Comparison of ENCODE assay signal across 8 cellular contexts in genomic region chr2:240586198-240586918, GRCh38. TPM values are rescaled to one million over a fixed set of nuclear protein-coding genes. Genes with fewer than 3 reads are reported as not detected.
A peak's percentile ranks its signal among the peaks of the same experiment; 100 is the strongest.
DNase-seq lines count a peak whose midpoint lies in the region; ATAC-seq and TF ChIP-seq lines count a peak whose summit lies in the region.

Gene CAPN10 (plus strand): TSS chr2:240586734. CDS start chr2:240586912, 178 bp downstream.

- no peak within 1 kb of the TSS for H2AFZ ChIP-seq in OCI-LY3 (ENCODE audit: low read depth, low read length)

- H3K4me1 ChIP-seq in OCI-LY3 (ENCODE audit: low read length) = peaks cover 29% of the 10 kb centered on the region
- H3K4me1 ChIP-seq in mononuclear cell (ENCODE audit: insufficient read depth, low read length) = peaks cover 49% of the 10 kb centered on the region

- peaks cover 83% of the 10 kb centered on the region for H3K79me2 ChIP-seq in OCI-LY3 (ENCODE audit: low read length)

- ATAC-seq in GM21515 (IDR thresholded peaks at IDR 0.05; ENCODE audit: unreplicated experiment) = peak; percentile 55

- H3K27me3 ChIP-seq in OCI-LY3 (ENCODE audit: low read depth, low read length) = no peaks in the 10 kb centered on the region
- H3K27me3 ChIP-seq in mononuclear cell (ENCODE audit: insufficient read depth, low read length) = no peaks in the 10 kb centered on the region

- H3K9ac ChIP-seq in OCI-LY3 (ENCODE audit: low read length) = peak within 1 kb of the TSS; percentile 100

- H3K9me3 ChIP-seq in OCI-LY3 (ENCODE audit: insufficient read depth, low read length) (no peaks in the 10 kb centered on the region), mononuclear cell (ENCODE audit: low read depth, low read length) (no peaks in the 10 kb centered on the region)

- H3K4me2 ChIP-seq in OCI-LY3 (ENCODE audit: low read length) = peak within 1 kb of the TSS; percentile 98

- no peak for TF ChIP-seq CTCF in OCI-LY3 (IDR thresholded peaks at IDR 0.05; ENCODE audit: low read depth, low read length)

- H3K4me3 ChIP-seq in OCI-LY3 (ENCODE audit: low read length) (peak within 1 kb of the TSS; percentile 98), mononuclear cell (ENCODE audit: low read length) (peak within 1 kb of the TSS; percentile 81)

- peak within 1 kb of the TSS; percentile 98 for H3K27ac ChIP-seq in OCI-LY3 (ENCODE audit: low read length)

- peaks cover 10% of the 10 kb centered on the region for H4K20me1 ChIP-seq in OCI-LY3 (ENCODE audit: insufficient read depth, low read length)

- peak; percentile 97 for DNase-seq in D341Med (ENCODE audit: low spot score)
- peak; percentile 99 for DNase-seq in HuH-7 (ENCODE audit: low spot score)
- DNase-seq in activated CD8-positive, alpha-beta memory T cell treated with anti-CD3 and anti-CD28 coated beads, Interleukin-2, amount 50 U/mL, for 48 hours = peak; percentile 97
- peak; percentile 95 for DNase-seq in epidermal melanocyte (ENCODE audit: insufficient read length, low spot score)
- peak; percentile 96 to 97 for DNase-seq in stimulated activated CD8-positive, alpha-beta memory T cell treated with anti-CD3 and anti-CD28 coated beads, Interleukin-4, amount 100 ng/mL, for 1 hour (ENCODE audit: low read depth in 2 of 2, low spot score in 1 of 2)

- peaks cover 22% of the 10 kb centered on the region for H3K36me3 ChIP-seq in OCI-LY3 (replicated peaks; ENCODE audit: low read depth, low read length)

RNA-seq across cellular contexts. Expression of gene CAPN10, which starts in this region (rescaled TPM):
- 18.2 TPM for total RNA-seq in mononuclear cell

Comparison
In these comparisons a context has a peak if more than half of its experiments do, and no peak if none do; other contexts are left out.
1. Peak in every context shown above with its lines: DNase-seq, ATAC-seq, H3K4me3 ChIP-seq and H3K27ac ChIP-seq.